3 cellular contexts compared by ENCODE assay signal in genomic region chr4:179509489-179509888, GRCh38.
"Had no signal": no experiment of that assay in that cellular context is flagged by ENCODE, and none has a peak within 500 bp of the region (broad histone marks: within the 10 kb centered on the region; RNA-seq: fewer than 3 reads in every experiment).

No MANE protein-coding gene starts in this region.

- DNase-seq: GDM1, GF-D8 had no signal

- ATAC-seq: GM12878 had no signal
